ENCODE assay signal across 1 cellular context in the genomic region with DNA sequence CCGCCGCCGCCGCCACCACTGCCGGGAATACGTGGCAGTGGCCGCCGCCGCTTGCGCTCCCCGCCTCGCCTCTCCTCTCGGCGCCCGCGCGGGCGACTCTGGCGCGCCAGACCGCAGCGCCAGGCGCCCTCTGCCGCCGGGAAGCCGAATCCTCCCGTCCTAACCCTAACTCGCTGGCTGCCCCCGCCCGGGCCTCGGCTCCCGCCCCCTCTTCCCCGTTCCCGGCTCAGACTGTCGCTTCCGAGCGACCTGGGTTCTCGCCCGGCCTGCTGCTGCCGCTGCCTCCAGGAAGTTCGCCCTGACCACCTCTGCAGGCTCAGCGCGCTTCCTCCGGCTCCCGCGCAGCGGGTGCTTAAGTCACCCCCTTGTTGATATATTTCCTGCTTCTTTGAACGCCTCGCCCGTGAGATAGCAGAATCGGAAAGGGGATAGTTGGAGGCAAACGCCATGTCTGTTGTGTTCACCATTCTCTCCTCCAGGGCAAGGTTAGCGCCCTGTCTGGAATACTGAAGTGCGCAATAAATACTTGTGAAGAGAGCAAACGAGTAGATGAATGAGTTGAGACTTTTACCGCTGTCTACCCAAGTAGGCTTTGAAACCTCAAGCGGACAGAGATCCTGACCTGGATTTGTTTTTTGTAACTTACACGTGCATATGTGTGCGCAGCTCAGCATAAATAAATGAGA.
A peak's percentile ranks its signal among the peaks of the same experiment; 100 is the strongest.
TF ChIP-seq lines count a peak whose summit lies in the region.

A gene with protein sequence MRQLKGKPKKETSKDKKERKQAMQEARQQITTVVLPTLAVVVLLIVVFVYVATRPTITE (minus strand): TSS at position 100 of the 686 bp plus-strand sequence. CDS start 64,202 bp downstream, outside the sequence.

TF ChIP-seq in K562, 482 proteins besides CTCF, POLR2A, EP300 and RAD21 (continued from another document):
- peak; percentile 52 for TF ChIP-seq KDM5B (IDR thresholded peaks at IDR 0.05; ENCODE audit: insufficient replicate concordance, low read depth, low read length)
- no peak for TF ChIP-seq BACH1 (tag; IDR thresholded peaks at IDR 0.05)
- TF ChIP-seq MTA2 (IDR thresholded peaks at IDR 0.05; ENCODE audit: low read depth) = no peak
- TF ChIP-seq ADNP (tag; IDR thresholded peaks at IDR 0.05) = peak; percentile 78
- 0 out of 2 replicates have a peak, but pooled peaks have one; percentile 5 for TF ChIP-seq NCOR1 (IDR thresholded peaks at IDR 0.05)
